14 cellular contexts compared by ENCODE assay signal in genomic region chrX:13373807-13374187, GRCh38. TPM values are rescaled to one million over a fixed set of nuclear protein-coding genes. Genes with fewer than 3 reads are reported as not detected.
DNase-seq lines count a peak whose midpoint lies in the region; ATAC-seq and TF ChIP-seq lines count a peak whose summit lies in the region.
"Had no signal": no experiment of that assay in that cellular context is flagged by ENCODE, and none has a peak within 500 bp of the region (broad histone marks: within the 10 kb centered on the region; RNA-seq: fewer than 3 reads in every experiment).

No MANE protein-coding gene starts in this region.

- peaks cover 0 to 31% (median 8%) of the 10 kb centered on the region in 4 donors for H3K4me1 ChIP-seq in esophagus muscularis mucosa
- H3K4me1 ChIP-seq in mucosa of descending colon (ENCODE audit: low read depth), result no peaks in the 10 kb centered on the region
- peaks cover 0 to 14% (median 0%) of the 10 kb centered on the region in 4 donors for H3K4me1 ChIP-seq in tibial nerve

- TF ChIP-seq POLR2A in esophagus muscularis mucosa (IDR thresholded peaks at IDR 0.05; ENCODE audit: low read depth) (no peak), tibial nerve (IDR thresholded peaks at IDR 0.05) (no peak)

- no peaks in the 10 kb centered on the region for H3K27me3 ChIP-seq in AG04450 (ENCODE audit: control insufficient read depth, insufficient read depth, low read length)
- no peaks in the 10 kb centered on the region for H3K27me3 ChIP-seq in esophagus muscularis mucosa
- H3K27me3 ChIP-seq in tibial nerve, result no peaks in the 10 kb centered on the region

- H3K9me3 ChIP-seq in AG04450 (ENCODE audit: control insufficient read depth, insufficient read depth, low read length) (no peaks in the 10 kb centered on the region), esophagus muscularis mucosa (no peaks in the 10 kb centered on the region), mucosa of descending colon (no peaks in the 10 kb centered on the region), tibial nerve (no peaks in the 10 kb centered on the region)

- CTCF ChIA-PET in AG04450 (lab: Charles Lee), result interaction anchor here (1.4 kb wide), 1 partner anchor 427 kb away, joined by 8 read pairs; no protein-coding TSS in a partner anchor

- POLR2A ChIA-PET in AG04450 (lab: Yijun Ruan, JAX), result interaction anchor here (1.0 kb wide), 1 partner anchor 86 kb away, joined by 3 read pairs; no protein-coding TSS in a partner anchor

- no peak for DNase-seq in AG04450 (ENCODE audit: low read depth, low spot score)
- DNase-seq in OCI-M1 (lab: John Stamatoyannopoulos, UW), result peak; percentile 20
- DNase-seq in esophagus muscularis mucosa (ENCODE audit: extremely low spot score), result no peak
- DNase-seq in mucosa of descending colon, result no peak
- no peak for DNase-seq in tibial nerve (ENCODE audit: low spot score in 2 of 2)
- no peak for DNase-seq in NCI-H1436 treated with DMSO at 0.1 percent for 48 hours (lab: John Stamatoyannopoulos, UW)
- no peak for DNase-seq in stimulated activated CD4-positive, alpha-beta T cell treated with anti-CD3 and anti-CD28 coated beads, Interleukin-12 subunit alpha, Interleukin-12 subunit beta, amount 100 ng/mL, for 4 hours
- no peak for DNase-seq in activated CD4-positive, alpha-beta T cell treated with anti-CD3 and anti-CD28 coated beads, Interleukin-2, amount 50 U/mL, for 48 hours
- DNase-seq: activated naive CD4-positive, alpha-beta T cell; CD8-positive, alpha-beta T cell; effector memory CD8-positive, alpha-beta T cell; NCI-H187 treated with DMSO at 0.1 percent for 48 hours had no signal

- TF ChIP-seq CTCF in AG04450 (IDR thresholded peaks at IDR 0.05; ENCODE audit: low read depth, low read length) (no peak), esophagus muscularis mucosa (IDR thresholded peaks at IDR 0.05) (no peak), mucosa of descending colon (IDR thresholded peaks at IDR 0.05) (no peak), tibial nerve (IDR thresholded peaks at IDR 0.05) (no peak)

- intact Hi-C loops in esophagus muscularis mucosa (cut with DNase I), result no loop called here
- intact Hi-C loops in mucosa of descending colon (cut with DNase I, micrococcal nuclease), result loop anchor here in 1 of 2 donors (10.0 kb wide), 1 partner anchor 271 kb away; no protein-coding TSS in a partner anchor

- no peak for TF ChIP-seq EP300 in esophagus muscularis mucosa (IDR thresholded peaks at IDR 0.05)
- TF ChIP-seq EP300 in tibial nerve (IDR thresholded peaks at IDR 0.05), result peak in 1 of 2 donors; percentile 39

- ATAC-seq in mucosa of descending colon, result peak; percentile 13
- ATAC-seq: CD8-positive, alpha-beta T cell; effector memory CD8-positive, alpha-beta T cell; GM12878 had no signal

- peak overlapping the region; percentile 82 for H3K27ac ChIP-seq in AG04450 (ENCODE audit: low read depth, low read length)
- H3K27ac ChIP-seq in esophagus muscularis mucosa (replicated peaks in 1 of 4), result peak overlapping the region; percentile 48 to 68 (median 59)
- peak overlapping the region in 2 of 4 donors; percentile 43 to 66 for H3K27ac ChIP-seq in tibial nerve

- H3K36me3 ChIP-seq in esophagus muscularis mucosa, result no peaks in the 10 kb centered on the region
- no peaks in the 10 kb centered on the region for H3K36me3 ChIP-seq in mucosa of descending colon (ENCODE audit: low read depth)
- no peaks in the 10 kb centered on the region for H3K36me3 ChIP-seq in tibial nerve

- 30% methylated on average over 3 of the region's 3 CpGs for WGBS in esophagus muscularis mucosa
- WGBS in tibial nerve, 2 donors, result 21 to 46% methylated on average over 3 of the region's 3 CpGs

- H3K4me3 ChIP-seq in AG04450 (ENCODE audit: low read depth, low read length) (no peak overlapping the region), esophagus muscularis mucosa (no peak overlapping the region), mucosa of descending colon (no peak overlapping the region), tibial nerve (no peak overlapping the region)
- H3K4me3 ChIP-seq: GM12878 had no signal

RNA-seq across cellular contexts. Expression of gene ATXN3L, which starts 53.9 kb away (rescaled TPM):
- polyA plus RNA-seq in AG04450 (2011; rRNA removed), result not detected in 2 replicates
- polyA minus RNA-seq in AG04450 (2011; rRNA and poly(A)+ RNA removed), result not detected in 2 replicates
- total RNA-seq in esophagus muscularis mucosa (not detected), mucosa of descending colon (not detected), tibial nerve (not detected)
- total RNA-seq: CD8-positive, alpha-beta T cell; GM12878; HT-29 had no signal
- polyA plus RNA-seq: GM12878 had no signal
